18 cellular contexts compared by ENCODE assay signal in genomic region chr21:39377444-39378050, GRCh38. TPM values are rescaled to one million over a fixed set of nuclear protein-coding genes. Genes with fewer than 3 reads are reported as not detected.
DNase-seq lines count a peak whose midpoint lies in the region; ATAC-seq, FAIRE-seq and TF ChIP-seq lines count a peak whose summit lies in the region.
"Had no signal": no experiment of that assay in that cellular context is flagged by ENCODE, and none has a peak within 500 bp of the region (broad histone marks: within the 10 kb centered on the region; RNA-seq: fewer than 3 reads in every experiment).

No MANE protein-coding gene starts in this region.

- H3K4me2 ChIP-seq in HepG2 (ENCODE audit: low read depth, low read length) (peak overlapping the region; percentile 65), hepatocyte (no peak overlapping the region)

- H3K27me3 ChIP-seq in HepG2 (ENCODE audit: control insufficient read depth in 1 of 2, insufficient read depth in 2 of 2, low read length in 2 of 2) (no peaks in the 10 kb centered on the region; a peak in 1 of 5 replicates), right lobe of liver (no peaks in the 10 kb centered on the region), hepatocyte (no peaks in the 10 kb centered on the region), right cardiac atrium (ENCODE audit: control insufficient read depth, insufficient read depth) (no peaks in the 10 kb centered on the region)
- H3K27me3 ChIP-seq: upper lobe of left lung had no signal

- H3K4me3 ChIP-seq in HepG2 (replicated peaks in 1 of 3; ENCODE audit: insufficient read depth in 1 of 3, low read depth in 2 of 3, low read length in 3 of 3) (peak overlapping the region; percentile 1 to 21 (median 3); a peak in 3 of 6 replicates), right lobe of liver (no peak overlapping the region), hepatocyte (no peak overlapping the region), right cardiac atrium (ENCODE audit: low read length) (no peak overlapping the region)
- H3K4me3 ChIP-seq: HAP-1, upper lobe of left lung had no signal

- H3K79me2 ChIP-seq in HepG2 (ENCODE audit: insufficient read depth, low read length) (peaks cover 18% of the 10 kb centered on the region), hepatocyte (peaks cover 18% of the 10 kb centered on the region)

- intact Hi-C loops in HepG2 (cut with micrococcal nuclease; ENCODE audit: unreplicated experiment): no loop called here
- intact Hi-C loops in right lobe of liver (cut with DNase I): no loop called here
- intact Hi-C loops in right cardiac atrium (cut with DNase I): no loop called here

- POLR2A ChIA-PET in HepG2 (lab: Yijun Ruan, JAX): interaction anchor here (1.1 to 1.4 kb wide), 2 partner anchors 8 to 10 kb away, joined by 3 to 4 read pairs; no protein-coding TSS in a partner anchor

- in situ Hi-C loops in HepG2 (cut with HindIII; ENCODE audit: extremely low pct_ligation_motif_present, low pct_unique_long_range_greater_than_20kb): no loop called here

- ATAC-seq in HepG2 (no peak), right lobe of liver (no peak), GM19463 (IDR thresholded peaks at IDR 0.05; ENCODE audit: unreplicated experiment) (no peak), right cardiac atrium (no peak)
- ATAC-seq: CD8-positive, alpha-beta T cell had no signal

- TF ChIP-seq EP300 in HepG2 (IDR thresholded peaks at IDR 0.05; ENCODE audit: low read depth in 2 of 2, low read length in 2 of 2) (no peak), HepG2 (CRISPR knock-in tag; IDR thresholded peaks at IDR 0.05; ENCODE audit: borderline replicate concordance) (no peak)

- H2AFZ ChIP-seq in HepG2 (ENCODE audit: low read length) (peak overlapping the region; percentile 98), hepatocyte (peak overlapping the region; percentile 16)

- H4K20me1 ChIP-seq in HepG2 (ENCODE audit: insufficient read depth, low read length) (no peaks in the 10 kb centered on the region), hepatocyte (ENCODE audit: insufficient read depth, poor library complexity, severe bottlenecking) (no peaks in the 10 kb centered on the region)

- DNase-seq in HepG2 (ENCODE audit: low spot score) (peak; percentile 20), right lobe of liver (no peak), SW480 (ENCODE audit: low spot score) (peak; percentile 28), hepatocyte (ENCODE audit: low spot score) (no peak), Ammon's horn (ENCODE audit: low spot score) (no peak), right cardiac atrium (no peak), cerebellum (ENCODE audit: low spot score) (no peak)
- DNase-seq: ACHN; activated T-cell treated with anti-CD3 and anti-CD28 coated beads, Interleukin-2, amount 50 U/mL, for 48 hours; CD8-positive, alpha-beta T cell; kidney; NCI-H1048; NCI-H2171; upper lobe of left lung had no signal

- peak overlapping the region; percentile 51; the same call in 1 of the 2 replicates for H3K9ac ChIP-seq in HepG2 (ENCODE audit: insufficient read depth, low read depth, low read length)

- FAIRE-seq in HepG2 (lab: Jason Lieb, UNC): no peak
- FAIRE-seq: GM12891, kidney, TTC549 had no signal

- no TSS peak for BruUV-seq in HepG2 (replicated peaks; lab: Mats Ljungman, UMichigan)

- CTCF ChIA-PET in HepG2 (lab: Yijun Ruan, JAX; ENCODE audit: low intra/inter-chr PET ratio, low total read pairs): interaction anchor here (1.3 kb wide), 1 partner anchor 10 kb away, joined by 5 read pairs; no protein-coding TSS in a partner anchor

- peaks cover 45% of the 10 kb centered on the region for H3K4me1 ChIP-seq in HepG2 (ENCODE audit: insufficient read depth, low read length)
- H3K4me1 ChIP-seq in right lobe of liver: no peaks in the 10 kb centered on the region
- H3K4me1 ChIP-seq in hepatocyte (ENCODE audit: insufficient read depth): peaks cover 6% of the 10 kb centered on the region
- H3K4me1 ChIP-seq in right cardiac atrium (ENCODE audit: control insufficient read depth, insufficient read depth, low read length): peaks cover 2% of the 10 kb centered on the region

- no peak for TF ChIP-seq POLR2A in HepG2 (IDR thresholded peaks at IDR 0.05; ENCODE audit: insufficient read depth in 1 of 2, low read depth in 2 of 2, low read length in 2 of 2)
- no peak for TF ChIP-seq POLR2A in right lobe of liver (IDR thresholded peaks at IDR 0.05)

- TF ChIP-seq CTCF in HepG2 (CRISPR knock-in tag; IDR thresholded peaks at IDR 0.05): 0 out of 2 replicates have a peak, but pooled peaks have one; percentile 21
- TF ChIP-seq CTCF in right lobe of liver (IDR thresholded peaks at IDR 0.05): no peak
- no peak for TF ChIP-seq CTCF in hepatocyte (IDR thresholded peaks at IDR 0.05; ENCODE audit: poor library complexity)

- WGBS in HepG2 (ENCODE audit: low lambda C conversion rate): 29% methylated on average over 7 of the region's 7 CpGs
- 38% methylated on average over 4 of the region's 7 CpGs for WGBS in right lobe of liver (ENCODE audit: insufficient coverage, low coverage, low lambda C conversion rate, missing lambda C conversion rate)
- WGBS in hepatocyte (ENCODE audit: low lambda C conversion rate, missing lambda C conversion rate): 75% methylated on average over 7 of the region's 7 CpGs
- 52% methylated on average over 7 of the region's 7 CpGs for WGBS in right cardiac atrium

- no peaks in the 10 kb centered on the region for H3K9me3 ChIP-seq in HepG2 (ENCODE audit: low read length)
- H3K9me3 ChIP-seq in right lobe of liver: no peaks in the 10 kb centered on the region
- H3K9me3 ChIP-seq in hepatocyte (ENCODE audit: low read depth): no peaks in the 10 kb centered on the region
- H3K9me3 ChIP-seq in right cardiac atrium (ENCODE audit: control insufficient read depth, low read length): no peaks in the 10 kb centered on the region
- H3K9me3 ChIP-seq: HAP-1, upper lobe of left lung had no signal

- no peak for TF ChIP-seq RAD21 in HepG2 (CRISPR knock-in tag; IDR thresholded peaks at IDR 0.05)

- no peaks in the 10 kb centered on the region for H3K9me2 ChIP-seq in hepatocyte (replicated peaks; ENCODE audit: insufficient read depth)

- H3K27ac ChIP-seq in HepG2 (ENCODE audit: extremely low read length, insufficient read depth, low read length): no peak overlapping the region
- no peak overlapping the region for H3K27ac ChIP-seq in right lobe of liver
- no peak overlapping the region for H3K27ac ChIP-seq in hepatocyte
- no peak overlapping the region for H3K27ac ChIP-seq in right cardiac atrium (ENCODE audit: low read length)
- H3K27ac ChIP-seq: upper lobe of left lung had no signal

- no peaks in the 10 kb centered on the region for H3K36me3 ChIP-seq in HepG2 (replicated peaks in 1 of 2; ENCODE audit: control insufficient read depth in 1 of 2, insufficient read depth in 2 of 2, low read length in 2 of 2)
- H3K36me3 ChIP-seq in right lobe of liver: no peaks in the 10 kb centered on the region
- H3K36me3 ChIP-seq in hepatocyte (replicated peaks; ENCODE audit: insufficient read depth, low read depth): no peaks in the 10 kb centered on the region
- H3K36me3 ChIP-seq: HAP-1, upper lobe of left lung had no signal

TF ChIP-seq in HepG2, 621 proteins besides CTCF, POLR2A, EP300 and RAD21:
- TF ChIP-seq ZNF362 (CRISPR knock-in tag; IDR thresholded peaks at IDR 0.05; ENCODE audit: borderline replicate concordance) (peak; percentile 43; the same call in 1 of the 2 replicates), KLF12 (CRISPR knock-in tag; IDR thresholded peaks at IDR 0.05; ENCODE audit: borderline replicate concordance) (peak; percentile 46; the same call in 1 of the 2 replicates), SPEN (CRISPR knock-in tag; IDR thresholded peaks at IDR 0.05; ENCODE audit: low read depth) (no peak)

RNA-seq across cellular contexts. Expression of gene HMGN1, which starts 28.7 kb away (rescaled TPM):
- total RNA-seq in HepG2 (2016; rRNA removed; fragmentation: Illumina TruSeq; extraction: Trizol) (286 and 355 TPM in 2 replicates), right lobe of liver (10 to 100 TPM; 34.6 to 71.6 (median 63.9) TPM), hepatocyte (256 and 282 TPM in 2 replicates), right cardiac atrium (10 to 100 TPM; 66.5 to 84.6 (median 80.8) TPM), cerebellum (153 TPM)
- 200 and 237 TPM in 2 replicates for total RNA-seq in HepG2 (2016; cell fraction: cytosol; rRNA removed; fragmentation: Illumina TruSeq; extraction: Trizol; ENCODE audit: low read depth)
- total RNA-seq in HepG2 (2016; cell fraction: insoluble cytoplasmic fraction; rRNA removed; fragmentation: Illumina TruSeq; extraction: Trizol): 276 and 350 TPM in 2 replicates
- 380 and 392 TPM in 2 replicates for total RNA-seq in HepG2 (2016; cell fraction: membrane; rRNA removed; fragmentation: Illumina TruSeq; extraction: Trizol)
- 162 and 177 TPM in 2 replicates for total RNA-seq in HepG2 (2016; cell fraction: nucleus; rRNA removed; fragmentation: Illumina TruSeq; extraction: Trizol)
- polyA plus RNA-seq in HepG2 (2011; rRNA removed) (69.2 and 104 TPM in 2 replicates), hepatocyte (371 and 385 TPM in 2 replicates), right cardiac atrium (50.7 TPM)
- polyA plus RNA-seq in HepG2 (2011; cell fraction: cytosol; rRNA removed): 42.7 and 59.4 TPM in 2 replicates
- 60.7 and 86.6 TPM in 2 replicates for polyA plus RNA-seq in HepG2 (2011; cell fraction: nucleus; rRNA removed)
- polyA plus RNA-seq in HepG2 (2012): 128 and 194 TPM in 2 replicates
- 295 and 368 TPM in 2 replicates for polyA plus RNA-seq in HepG2 (2016; cell fraction: cytosol; fragmentation: Illumina TruSeq; extraction: Trizol; ENCODE audit: low read depth)
- 469 and 491 TPM in 2 replicates for polyA plus RNA-seq in HepG2 (2016; cell fraction: insoluble cytoplasmic fraction; fragmentation: Illumina TruSeq; extraction: Trizol; ENCODE audit: low read depth)
- polyA plus RNA-seq in HepG2 (2016; cell fraction: membrane; fragmentation: Illumina TruSeq; extraction: Trizol; ENCODE audit: low read depth): 426 and 487 TPM in 2 replicates
- polyA plus RNA-seq in HepG2 (2016; cell fraction: nucleus; fragmentation: Illumina TruSeq; extraction: Trizol; ENCODE audit: insufficient read depth, low read depth): 344 and 363 TPM in 2 replicates
- polyA minus RNA-seq in HepG2 (2011; rRNA and poly(A)+ RNA removed; ENCODE audit: low replicate concordance): 17.4 and 49.8 TPM in 2 replicates
- 42.5 and 49.1 TPM in 2 replicates for polyA minus RNA-seq in HepG2 (2011; cell fraction: cytosol; rRNA and poly(A)+ RNA removed)
- polyA minus RNA-seq in HepG2 (2011; cell fraction: nucleus; rRNA and poly(A)+ RNA removed): 49.1 and 49.8 TPM in 2 replicates

Comparison
In these comparisons a context has a peak if more than half of its experiments do, and no peak if none do; other contexts are left out.
1. DNase-seq: peak in HepG2 (single experiment) and SW480 (single experiment); none in right lobe of liver (0 of 3), hepatocyte (single experiment), Ammon's horn (single experiment), right cardiac atrium (0 of 3) and cerebellum (single experiment).
2. H3K4me3 ChIP-seq: peak in HepG2 (3 of 3); none in right lobe of liver (0 of 3), hepatocyte (single experiment) and right cardiac atrium (single experiment).